24 cellular contexts compared by ENCODE assay signal in genomic region chr10:71717056-71717755, GRCh38. TPM values are rescaled to one million over a fixed set of nuclear protein-coding genes. Genes with fewer than 3 reads are reported as not detected.
DNase-seq lines count a peak whose midpoint lies in the region; FAIRE-seq and TF ChIP-seq lines count a peak whose summit lies in the region.
"Had no signal": no experiment of that assay in that cellular context is flagged by ENCODE, and none has a peak within 500 bp of the region (broad histone marks: within the 10 kb centered on the region; RNA-seq: fewer than 3 reads in every experiment).

No MANE protein-coding gene starts in this region.

- H3K27ac ChIP-seq in HEK293 (ENCODE audit: extremely low read depth, low read depth, low read length), result no peak overlapping the region
- peak overlapping the region; percentile 32 to 64 (median 46) for H3K27ac ChIP-seq in esophagus muscularis mucosa (replicated peaks in 1 of 4)
- H3K27ac ChIP-seq: C4-2B, hepatocyte, neural progenitor cell had no signal

- H3K36me3 ChIP-seq in HEK293 (ENCODE audit: control insufficient read depth in 2 of 2, insufficient read depth in 1 of 2, low read length in 2 of 2), result no peaks in the 10 kb centered on the region
- H3K36me3 ChIP-seq in esophagus muscularis mucosa, result no peaks in the 10 kb centered on the region
- H3K36me3 ChIP-seq: neural progenitor cell had no signal

- no peaks in the 10 kb centered on the region for H3K27me3 Mint-ChIP-seq in activated CD4-positive, alpha-beta memory T cell treated with anti-CD3 and anti-CD28 coated beads for 36 hours
- H3K27me3 Mint-ChIP-seq in activated CD4-positive, alpha-beta memory T cell treated with anti-CD3 and anti-CD28 coated beads, Interleukin-2, amount 10 ng/mL, durations not matched to agents 7 days and 5 days, result no peaks in the 10 kb centered on the region
- H3K27me3 Mint-ChIP-seq in nephron progenitor cell (ENCODE audit: low read depth, poor library complexity), result peaks cover 17% of the 10 kb centered on the region

- no peaks in the 10 kb centered on the region for H3K4me1 ChIP-seq in HEK293 (ENCODE audit: control insufficient read depth, insufficient read depth, low read length)
- H3K4me1 ChIP-seq in esophagus muscularis mucosa, result peaks cover 67 to 76% (median 74%) of the 10 kb centered on the region in 4 donors

- no peak for DNase-seq in activated CD4-positive, alpha-beta memory T cell treated with anti-CD3 and anti-CD28 coated beads for 36 hours
- DNase-seq in activated CD4-positive, alpha-beta memory T cell treated with anti-CD3 and anti-CD28 coated beads, Interleukin-2, amount 10 ng/mL, durations not matched to agents 7 days and 5 days, result no peak
- DNase-seq in esophagus muscularis mucosa (ENCODE audit: extremely low spot score) (no peak), nephron progenitor cell (no peak), D721Med (ENCODE audit: insufficient read length, low spot score) (no peak), NCI-H748 treated with DMSO at 0.1 percent for 48 hours (lab: John Stamatoyannopoulos, UW) (no peak)
- no peak for DNase-seq in stimulated activated CD4-positive, alpha-beta T cell treated with anti-CD3 and anti-CD28 coated beads, Interleukin-15, amount 100 ng/mL, for 24 hours
- DNase-seq: activated effector memory CD4-positive, alpha-beta T cell treated with anti-CD3 and anti-CD28 coated beads, Interleukin-2, amount 50 U/mL, for 16 hours; cortex of kidney; DMS153; GF-D8; H7; mesendoderm; NCI-H1417; substantia nigra; T1000 had no signal

- H3K9me3 ChIP-seq in HEK293 (ENCODE audit: control insufficient read depth, insufficient read depth, low read depth, low read length), result no peaks in the 10 kb centered on the region
- no peaks in the 10 kb centered on the region for H3K9me3 ChIP-seq in esophagus muscularis mucosa

- no peak overlapping the region for H3K4me3 ChIP-seq in HEK293 (ENCODE audit: low read depth, low read length)
- H3K4me3 ChIP-seq in esophagus muscularis mucosa, result no peak overlapping the region
- H3K4me3 ChIP-seq: hepatocyte, neural progenitor cell had no signal

- H3K4me1 Mint-ChIP-seq in activated CD4-positive, alpha-beta memory T cell treated with anti-CD3 and anti-CD28 coated beads for 36 hours (ENCODE audit: low read depth), result peaks cover 41% of the 10 kb centered on the region
- H3K4me1 Mint-ChIP-seq in activated CD4-positive, alpha-beta memory T cell treated with anti-CD3 and anti-CD28 coated beads, Interleukin-2, amount 10 ng/mL, durations not matched to agents 7 days and 5 days, result peaks cover 43% of the 10 kb centered on the region
- H3K4me1 Mint-ChIP-seq in nephron progenitor cell, result peaks cover 58% of the 10 kb centered on the region

- TF ChIP-seq CTCF in HEK293 (tag by site-specific recombination; IDR thresholded peaks at IDR 0.05), result no peak
- no peak for TF ChIP-seq CTCF in esophagus muscularis mucosa (IDR thresholded peaks at IDR 0.05)
- no peak for TF ChIP-seq CTCF in nephron progenitor cell (IDR thresholded peaks at IDR 0.05)
- TF ChIP-seq CTCF in D721Med (IDR thresholded peaks at IDR 0.05; ENCODE audit: insufficient read depth, missing control alignments), result no peak

- no peaks in the 10 kb centered on the region for H3K36me3 Mint-ChIP-seq in activated CD4-positive, alpha-beta memory T cell treated with anti-CD3 and anti-CD28 coated beads for 36 hours
- no peaks in the 10 kb centered on the region for H3K36me3 Mint-ChIP-seq in activated CD4-positive, alpha-beta memory T cell treated with anti-CD3 and anti-CD28 coated beads, Interleukin-2, amount 10 ng/mL, durations not matched to agents 7 days and 5 days (ENCODE audit: low read depth)
- no peaks in the 10 kb centered on the region for H3K36me3 Mint-ChIP-seq in nephron progenitor cell (ENCODE audit: low read depth)
- H3K36me3 Mint-ChIP-seq: neural progenitor cell had no signal

- WGBS in esophagus muscularis mucosa, result 77% methylated on average over 8 of the region's 8 CpGs

- H3K27me3 ChIP-seq in esophagus muscularis mucosa, result no peaks in the 10 kb centered on the region
- H3K27me3 ChIP-seq: hepatocyte, neural progenitor cell had no signal

- intact Hi-C loops in activated CD4-positive, alpha-beta memory T cell treated with anti-CD3 and anti-CD28 coated beads for 36 hours (cut with micrococcal nuclease), result no loop called here
- intact Hi-C loops in esophagus muscularis mucosa (cut with DNase I), result no loop called here

- no peak overlapping the region for H3K4me3 Mint-ChIP-seq in activated CD4-positive, alpha-beta memory T cell treated with anti-CD3 and anti-CD28 coated beads for 36 hours
- no peak overlapping the region for H3K4me3 Mint-ChIP-seq in activated CD4-positive, alpha-beta memory T cell treated with anti-CD3 and anti-CD28 coated beads, Interleukin-2, amount 10 ng/mL, durations not matched to agents 7 days and 5 days
- H3K4me3 Mint-ChIP-seq in nephron progenitor cell, result no peak overlapping the region
- H3K4me3 Mint-ChIP-seq: neural progenitor cell had no signal

- FAIRE-seq in D721Med (lab: Jason Lieb, UNC), result no peak
- FAIRE-seq: endometrium, HepG2 had no signal

- no peak for TF ChIP-seq EP300 in esophagus muscularis mucosa (IDR thresholded peaks at IDR 0.05)

- CTCF ChIA-PET in activated CD4-positive, alpha-beta memory T cell treated with anti-CD3 and anti-CD28 coated beads for 36 hours (lab: Charles Lee), result interaction anchor here (1.4 to 6.5 kb wide), 8 partner anchors 9 to 333 kb away, joined by 3 to 31 read pairs (median 6); partner anchors contain the start of gene VSIR
- CTCF ChIA-PET in activated CD4-positive, alpha-beta memory T cell treated with anti-CD3 and anti-CD28 coated beads, Interleukin-2, amount 10 ng/mL, durations not matched to agents 7 days and 5 days (lab: Charles Lee), result interaction anchor here (1.0 to 1.6 kb wide), 4 partner anchors 9 to 56 kb away, joined by 3 to 10 read pairs (median 3); partner anchors contain the start of gene VSIR
- CTCF ChIA-PET in HEK293 (lab: Yijun Ruan, JAX), result interaction anchor here (0.9 to 1.2 kb wide), 3 partner anchors 9 to 231 kb away, joined by 3 to 5 read pairs (median 4); no protein-coding TSS in a partner anchor

- no peak for TF ChIP-seq POLR2A in esophagus muscularis mucosa (IDR thresholded peaks at IDR 0.05; ENCODE audit: low read depth)

- POLR2A ChIA-PET in activated CD4-positive, alpha-beta memory T cell treated with anti-CD3 and anti-CD28 coated beads for 36 hours (lab: Charles Lee), result interaction anchor here (0.9 kb wide), 1 partner anchor 38 kb away, joined by 3 read pairs; no protein-coding TSS in a partner anchor
- POLR2A ChIA-PET in activated CD4-positive, alpha-beta memory T cell treated with anti-CD3 and anti-CD28 coated beads, Interleukin-2, amount 10 ng/mL, durations not matched to agents 7 days and 5 days (lab: Charles Lee), result interaction anchor here (0.7 to 2.1 kb wide), 5 partner anchors 9 to 96 kb away, joined by 3 to 5 read pairs (median 3); no protein-coding TSS in a partner anchor
- POLR2A ChIA-PET in HEK293 (lab: Yijun Ruan, JAX), result no interaction called here

- no peaks in the 10 kb centered on the region for H3K9me3 Mint-ChIP-seq in activated CD4-positive, alpha-beta memory T cell treated with anti-CD3 and anti-CD28 coated beads for 36 hours
- H3K9me3 Mint-ChIP-seq in activated CD4-positive, alpha-beta memory T cell treated with anti-CD3 and anti-CD28 coated beads, Interleukin-2, amount 10 ng/mL, durations not matched to agents 7 days and 5 days, result no peaks in the 10 kb centered on the region
- H3K9me3 Mint-ChIP-seq in nephron progenitor cell, result no peaks in the 10 kb centered on the region
- H3K9me3 Mint-ChIP-seq: neural progenitor cell had no signal

- H3K27ac Mint-ChIP-seq in activated CD4-positive, alpha-beta memory T cell treated with anti-CD3 and anti-CD28 coated beads for 36 hours, result peak overlapping the region; percentile 51
- no peak overlapping the region for H3K27ac Mint-ChIP-seq in activated CD4-positive, alpha-beta memory T cell treated with anti-CD3 and anti-CD28 coated beads, Interleukin-2, amount 10 ng/mL, durations not matched to agents 7 days and 5 days
- peak overlapping the region; percentile 64 for H3K27ac Mint-ChIP-seq in nephron progenitor cell

TF ChIP-seq in HEK293, 187 proteins besides CTCF, POLR2A, EP300 and RAD21 (continues in another document):
- no peak for TF ChIP-seq ZNF18 (tag by site-specific recombination; IDR thresholded peaks at IDR 0.05)
- TF ChIP-seq ZNF692 (tag by site-specific recombination; IDR thresholded peaks at IDR 0.05), result no peak
- TF ChIP-seq ZBTB48 (tag by site-specific recombination; IDR thresholded peaks at IDR 0.05), result no peak
- peak; percentile 64; the same call in 1 of the 2 replicates for TF ChIP-seq ZNF16 (tag by site-specific recombination; IDR thresholded peaks at IDR 0.05; ENCODE audit: low read depth)

RNA-seq across cellular contexts. Expression of gene C10orf105, which starts 2.4 kb away (rescaled TPM):
- total RNA-seq in activated CD4-positive, alpha-beta memory T cell treated with anti-CD3 and anti-CD28 coated beads for 36 hours, result under 1 TPM; 0.63 to 0.76 TPM
- under 1 TPM; 0.25 to 0.33 TPM for total RNA-seq in activated CD4-positive, alpha-beta memory T cell treated with anti-CD3 and anti-CD28 coated beads, Interleukin-2, amount 10 ng/mL, durations not matched to agents 7 days and 5 days
- total RNA-seq in esophagus muscularis mucosa, result under 1 TPM in 3 of 4 donors, not detected in 1; 0.06 to 0.17 (median 0.11) TPM
- total RNA-seq: hepatocyte, HepG2, M059J, SK-MEL-5 had no signal

RNA-seq across cellular contexts. Expression of gene VSIR, which starts 56.1 kb away (rescaled TPM):
- 100 to 1,000 TPM; 112 TPM for total RNA-seq in activated CD4-positive, alpha-beta memory T cell treated with anti-CD3 and anti-CD28 coated beads for 36 hours
- 100 to 1,000 TPM; 109 TPM for total RNA-seq in activated CD4-positive, alpha-beta memory T cell treated with anti-CD3 and anti-CD28 coated beads, Interleukin-2, amount 10 ng/mL, durations not matched to agents 7 days and 5 days
- 100 to 1,000 TPM in 2 of 4 donors, 10 to 100 TPM in 2; 37.8 to 118 (median 90.3) TPM for total RNA-seq in esophagus muscularis mucosa
